ENCODE assay signal across 1 cellular context in genomic region chr6:52993461-52993860, GRCh38.
TF ChIP-seq lines count a peak whose summit lies in the region.

No MANE protein-coding gene starts in this region.

TF ChIP-seq in IMR-90, 13 proteins besides CTCF, POLR2A, EP300 and RAD21 (continued from another document):
- TF ChIP-seq RCOR1 (IDR thresholded peaks at IDR 0.05; ENCODE audit: insufficient replicate concordance, low read length) (no peak), SMC3 (IDR thresholded peaks at IDR 0.05; ENCODE audit: low read depth, low read length) (no peak), USF2 (IDR thresholded peaks at IDR 0.05; ENCODE audit: low read depth, low read length) (no peak), FOS (IDR thresholded peaks at IDR 0.05; ENCODE audit: low read depth, low read length) (no peak), NFE2L2 (IDR thresholded peaks at IDR 0.05; ENCODE audit: low read depth, low read length) (no peak), CEBPB (IDR thresholded peaks at IDR 0.05; ENCODE audit: low read depth, low read length) (no peak), CHD1 (IDR thresholded peaks at IDR 0.05; ENCODE audit: low read depth, low read length) (no peak), RFX5 (IDR thresholded peaks at IDR 0.05; ENCODE audit: low read depth, low read length) (no peak), MAZ (IDR thresholded peaks at IDR 0.05; ENCODE audit: borderline replicate concordance, low read depth, low read length) (no peak)
